In the genomic region with DNA sequence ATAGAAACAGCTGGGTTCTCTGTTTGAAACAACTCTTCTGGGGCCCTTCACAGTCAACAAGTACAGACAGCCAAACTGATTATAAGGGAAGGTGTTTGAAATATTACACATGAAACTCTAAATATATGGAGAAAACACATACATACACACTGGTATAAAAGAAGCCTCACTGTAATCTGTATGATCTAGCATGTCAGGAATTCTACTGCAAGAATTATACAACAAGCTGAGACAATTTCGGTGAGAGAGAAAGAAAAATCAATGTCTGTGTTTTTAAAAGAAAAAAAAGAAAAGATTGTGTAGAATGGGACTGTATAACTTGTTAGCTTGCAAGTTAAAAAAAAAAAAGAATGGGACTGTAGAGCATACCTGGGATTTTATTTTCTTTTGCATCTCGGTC, we compare ENCODE assay signal across 9 cellular contexts.
A peak's percentile ranks its signal among the peaks of the same experiment; 100 is the strongest.
DNase-seq lines count a peak whose midpoint lies in the region; ATAC-seq and TF ChIP-seq lines count a peak whose summit lies in the region.
"Had no signal": no experiment of that assay in that cellular context is flagged by ENCODE, and none has a peak within 500 bp of the region (broad histone marks: within the 10 kb centered on the region; RNA-seq: fewer than 3 reads in every experiment).

No MANE protein-coding gene starts in this region.

- peaks cover 87% of the 10 kb centered on the region for H3K79me2 ChIP-seq in ACC112 (ENCODE audit: control insufficient read depth, insufficient read depth, low read length, unreplicated experiment)

- TF ChIP-seq CTCF in epithelial cell of esophagus (IDR thresholded peaks at IDR 0.05; ENCODE audit: insufficient read depth, low read depth, low read length, missing control alignments) (no peak), RWPE1 (conservative IDR thresholded peaks at IDR 0.05; ENCODE audit: low read depth) (no peak)

- peak; percentile 54 for DNase-seq in epithelial cell of esophagus (ENCODE audit: low read depth)
- no peak for DNase-seq in RWPE1 (ENCODE audit: low spot score)
- no peak for DNase-seq in AG08396 (ENCODE audit: low spot score)
- DNase-seq in activated CD4-positive, alpha-beta T cell treated with anti-CD3 and anti-CD28 coated beads, Interleukin-2, amount 50 U/mL, for 1 hour, result no peak
- no peak for DNase-seq in GDM1 (lab: John Stamatoyannopoulos, UW)

- peaks cover 52% of the 10 kb centered on the region for H3K36me3 ChIP-seq in ACC112 (ENCODE audit: insufficient read depth, low read length)

- peak overlapping the region; percentile 48; the same call in 1 of the 2 replicates for H3K4me3 ChIP-seq in ACC112 (ENCODE audit: low read depth, low read length)
- H3K4me3 ChIP-seq in epithelial cell of esophagus (ENCODE audit: low read length), result no peak overlapping the region
- H3K4me3 ChIP-seq: skin epidermis had no signal

- CTCF ChIA-PET in RWPE1 (lab: Yijun Ruan, JAX), result interaction anchor here (0.6 to 0.7 kb wide), 3 partner anchors 33 to 1772 kb away, joined by 3 read pairs; no protein-coding TSS in a partner anchor

- ATAC-seq in GM19463 (IDR thresholded peaks at IDR 0.05; ENCODE audit: unreplicated experiment) (peak; percentile 16), HG03196 (IDR thresholded peaks at IDR 0.05; ENCODE audit: unreplicated experiment) (peak; percentile 24)

- no peaks in the 10 kb centered on the region for H3K27me3 ChIP-seq in ACC112 (ENCODE audit: insufficient read depth, low read length)

- H3K27ac ChIP-seq in ACC112 (ENCODE audit: low read depth, low read length) (peak overlapping the region; percentile 50), RWPE1 (no peak overlapping the region)

- peaks cover 25% of the 10 kb centered on the region for H3K4me1 ChIP-seq in ACC112 (ENCODE audit: control insufficient read depth, insufficient read depth, low read length, unreplicated experiment)

- POLR2A ChIA-PET in RWPE1 (lab: Yijun Ruan, JAX; ENCODE audit: low non-redundant PET), result no interaction called here

- no peak overlapping the region for H2AFZ ChIP-seq in ACC112 (ENCODE audit: low read length, unreplicated experiment)
